In genomic region chr5:61673007-61673735, GRCh38 we compare ENCODE assay signal across 12 cellular contexts.
A peak's percentile ranks its signal among the peaks of the same experiment; 100 is the strongest.
DNase-seq lines count a peak whose midpoint lies in the region; ATAC-seq and TF ChIP-seq lines count a peak whose summit lies in the region.
"Had no signal": no experiment of that assay in that cellular context is flagged by ENCODE, and none has a peak within 500 bp of the region (broad histone marks: within the 10 kb centered on the region; RNA-seq: fewer than 3 reads in every experiment).

No MANE protein-coding gene starts in this region.

- no peak overlapping the region for H3K4me3 ChIP-seq in right lobe of liver

- no peak overlapping the region for H3K27ac ChIP-seq in right lobe of liver

- no peaks in the 10 kb centered on the region for H3K36me3 ChIP-seq in right lobe of liver

- WGBS in right lobe of liver (ENCODE audit: insufficient coverage, low coverage, low lambda C conversion rate, missing lambda C conversion rate): 26% methylated on average over 6 of the region's 9 CpGs

- TF ChIP-seq POLR2A in right lobe of liver (IDR thresholded peaks at IDR 0.05): no peak

- TF ChIP-seq CTCF in right lobe of liver (IDR thresholded peaks at IDR 0.05): no peak
- no peak for TF ChIP-seq CTCF in GM10266 (IDR thresholded peaks at IDR 0.05; ENCODE audit: control insufficient read depth, insufficient read depth, low read depth, missing control alignments)

- no peaks in the 10 kb centered on the region for H3K9me3 ChIP-seq in right lobe of liver

- DNase-seq in AG20443 (ENCODE audit: low spot score): peak; percentile 49
- DNase-seq in astrocyte of the hippocampus (ENCODE audit: low read depth, low spot score): peak; percentile 57
- no peak for DNase-seq in right lobe of liver
- no peak for DNase-seq in GM10266 (ENCODE audit: extremely low spot score)
- DNase-seq in AML-193 (lab: John Stamatoyannopoulos, UW): no peak
- DNase-seq: activated effector memory CD4-positive, alpha-beta T cell treated with anti-CD3 and anti-CD28 coated beads, Interleukin-2, amount 50 U/mL, for 16 hours; CD8-positive, alpha-beta memory T cell; stimulated activated CD4-positive, alpha-beta T cell treated with anti-CD3 and anti-CD28 coated beads, Interleukin-2, amount 100 ng/mL, for 24 hours had no signal

- intact Hi-C loops in right lobe of liver (cut with DNase I): no loop called here

- H3K4me1 ChIP-seq in right lobe of liver: peaks cover 0 to 4% (median 0%) of the 10 kb centered on the region in 4 donors

- H3K27me3 ChIP-seq in right lobe of liver: no peaks in the 10 kb centered on the region

- ATAC-seq in HG03354 (IDR thresholded peaks at IDR 0.05; ENCODE audit: poor library complexity, severe bottlenecking, unreplicated experiment) (peak; percentile 58), right lobe of liver (peak; percentile 29 to 56 (median 33)), GM21360 (IDR thresholded peaks at IDR 0.05; ENCODE audit: unreplicated experiment) (no peak), HG02840 (IDR thresholded peaks at IDR 0.05; ENCODE audit: low FRiP score, unreplicated experiment) (no peak)
- ATAC-seq: SK-N-SH treated with all-trans-retinoic acid at 6 μM for 48 hours had no signal

Comparison
In these comparisons a context has a peak if more than half of its experiments do, and no peak if none do; other contexts are left out.
1. DNase-seq: peak in AG20443 (single experiment) and astrocyte of the hippocampus (single experiment); none in right lobe of liver (0 of 3), GM10266 (single experiment) and AML-193 (0 of 2).
2. ATAC-seq: peak in HG03354 (single experiment) and right lobe of liver (4 of 4); none in GM21360 (single experiment) and HG02840 (single experiment).